ENCODE assay signal across 1 cellular context in the genomic region with DNA sequence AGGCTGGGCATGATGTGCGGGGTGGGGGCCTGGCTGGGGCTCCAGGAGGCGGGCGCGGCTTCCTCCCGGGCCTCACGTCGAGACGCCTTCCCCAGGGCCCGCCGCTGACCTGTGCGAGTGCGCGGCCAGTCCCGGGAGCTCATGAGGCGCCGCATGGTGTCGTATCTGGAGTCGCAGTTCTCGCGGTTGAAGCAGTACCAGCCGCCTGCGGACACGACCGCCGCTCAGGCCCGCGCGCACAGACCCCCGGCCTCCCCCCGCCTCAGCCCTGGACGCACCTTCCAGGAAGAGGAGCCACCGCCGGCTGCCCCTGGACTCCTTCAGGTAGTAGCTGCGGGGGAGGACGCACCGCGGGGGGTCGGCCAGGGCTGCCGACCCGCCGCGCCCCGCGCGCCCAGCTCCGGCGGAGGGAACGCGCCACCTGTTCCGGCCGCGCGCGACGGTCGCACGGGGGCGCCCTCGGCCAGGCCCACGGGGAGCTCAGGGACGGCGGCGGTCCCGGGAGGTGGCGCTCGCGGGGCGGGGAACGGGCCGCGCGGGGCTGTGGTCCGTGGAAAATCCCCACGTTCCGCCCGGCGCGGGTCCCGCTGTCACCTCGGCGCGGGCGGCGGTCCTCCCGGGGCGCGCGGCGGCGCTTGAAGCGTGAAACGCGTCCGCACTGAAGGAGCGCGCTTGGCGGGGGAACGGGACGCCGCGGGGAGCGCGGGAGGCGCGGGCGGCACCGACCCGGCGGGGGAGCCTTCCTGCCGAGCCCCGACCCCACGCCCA.
A peak's percentile ranks its signal among the peaks of the same experiment; 100 is the strongest.
TF ChIP-seq lines count a peak whose summit lies in the region.

No MANE protein-coding gene starts in this region.

TF ChIP-seq in K562, 482 proteins besides CTCF, POLR2A, EP300 and RAD21 (continues in another document):
- no peak for TF ChIP-seq ZNF695 (CRISPR knock-in tag; IDR thresholded peaks at IDR 0.05)
- no peak for TF ChIP-seq MEF2A (IDR thresholded peaks at IDR 0.05; ENCODE audit: control insufficient read depth, low read depth, low read length)
- 0 out of 2 replicates have a peak, but pooled peaks have one; percentile 65 for TF ChIP-seq ILF3 (IDR thresholded peaks at IDR 0.05; ENCODE audit: borderline replicate concordance)
- TF ChIP-seq ZNF644 (tag; IDR thresholded peaks at IDR 0.05; ENCODE audit: low read depth) = no peak
- TF ChIP-seq ERF (CRISPR knock-in tag; IDR thresholded peaks at IDR 0.05) = no peak
- TF ChIP-seq TRIM28 (IDR thresholded peaks at IDR 0.05) = no peak
- no peak for TF ChIP-seq OTX1 (CRISPR knock-in tag; IDR thresholded peaks at IDR 0.05)
- peak; percentile 38; the same call in 1 of the 2 replicates for TF ChIP-seq ZNF584 (CRISPR knock-in tag; IDR thresholded peaks at IDR 0.05; ENCODE audit: low read depth)
- TF ChIP-seq, protein P1, sequence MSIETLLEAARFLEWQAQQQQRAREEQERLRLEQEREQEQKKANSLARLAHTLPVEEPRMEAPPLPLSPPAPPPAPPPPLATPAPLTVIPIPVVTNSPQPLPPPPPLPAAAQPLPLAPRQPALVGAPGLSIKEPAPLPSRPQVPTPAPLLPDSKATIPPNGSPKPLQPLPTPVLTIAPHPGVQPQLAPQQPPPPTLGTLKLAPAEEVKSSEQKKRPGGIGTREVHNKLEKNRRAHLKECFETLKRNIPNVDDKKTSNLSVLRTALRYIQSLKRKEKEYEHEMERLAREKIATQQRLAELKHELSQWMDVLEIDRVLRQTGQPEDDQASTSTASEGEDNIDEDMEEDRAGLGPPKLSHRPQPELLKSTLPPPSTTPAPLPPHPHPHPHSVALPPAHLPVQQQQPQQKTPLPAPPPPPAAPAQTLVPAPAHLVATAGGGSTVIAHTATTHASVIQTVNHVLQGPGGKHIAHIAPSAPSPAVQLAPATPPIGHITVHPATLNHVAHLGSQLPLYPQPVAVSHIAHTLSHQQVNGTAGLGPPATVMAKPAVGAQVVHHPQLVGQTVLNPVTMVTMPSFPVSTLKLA (conservative IDR thresholded peaks at IDR 0.05) = peak in 1 of 2 experiments; percentile 54; a peak in 2 of 4 replicates
- no peak for TF ChIP-seq MIER1 (IDR thresholded peaks at IDR 0.05; ENCODE audit: low read depth)
- TF ChIP-seq SMARCA5 (IDR thresholded peaks at IDR 0.05) = no peak
- TF ChIP-seq, protein P2, sequence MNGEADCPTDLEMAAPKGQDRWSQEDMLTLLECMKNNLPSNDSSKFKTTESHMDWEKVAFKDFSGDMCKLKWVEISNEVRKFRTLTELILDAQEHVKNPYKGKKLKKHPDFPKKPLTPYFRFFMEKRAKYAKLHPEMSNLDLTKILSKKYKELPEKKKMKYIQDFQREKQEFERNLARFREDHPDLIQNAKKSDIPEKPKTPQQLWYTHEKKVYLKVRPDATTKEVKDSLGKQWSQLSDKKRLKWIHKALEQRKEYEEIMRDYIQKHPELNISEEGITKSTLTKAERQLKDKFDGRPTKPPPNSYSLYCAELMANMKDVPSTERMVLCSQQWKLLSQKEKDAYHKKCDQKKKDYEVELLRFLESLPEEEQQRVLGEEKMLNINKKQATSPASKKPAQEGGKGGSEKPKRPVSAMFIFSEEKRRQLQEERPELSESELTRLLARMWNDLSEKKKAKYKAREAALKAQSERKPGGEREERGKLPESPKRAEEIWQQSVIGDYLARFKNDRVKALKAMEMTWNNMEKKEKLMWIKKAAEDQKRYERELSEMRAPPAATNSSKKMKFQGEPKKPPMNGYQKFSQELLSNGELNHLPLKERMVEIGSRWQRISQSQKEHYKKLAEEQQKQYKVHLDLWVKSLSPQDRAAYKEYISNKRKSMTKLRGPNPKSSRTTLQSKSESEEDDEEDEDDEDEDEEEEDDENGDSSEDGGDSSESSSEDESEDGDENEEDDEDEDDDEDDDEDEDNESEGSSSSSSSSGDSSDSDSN (IDR thresholded peaks at IDR 0.05; ENCODE audit: borderline replicate concordance in 1 of 2, low read depth in 2 of 2, low read length in 2 of 2) = no peak
- TF ChIP-seq HNRNPH1 (optimal IDR thresholded peaks at IDR 0.05; ENCODE audit: low read depth, low read length) = no peak
- TF ChIP-seq ZNF589 (CRISPR knock-in tag; IDR thresholded peaks at IDR 0.05; ENCODE audit: low read depth) = no peak
- peak; percentile 61 for TF ChIP-seq CCNT2 (IDR thresholded peaks at IDR 0.05; ENCODE audit: borderline replicate concordance, extremely low read depth, insufficient read length, low read depth, low read length)
- no peak for TF ChIP-seq ZNF780A (CRISPR knock-in tag; IDR thresholded peaks at IDR 0.05)
- TF ChIP-seq AFF1 (IDR thresholded peaks at IDR 0.05; ENCODE audit: low read depth in 1 of 2, partially characterized antibody in 2 of 2) = no peak
- TF ChIP-seq PML (IDR thresholded peaks at IDR 0.05; ENCODE audit: low read length) = no peak
- peak; percentile 18 for TF ChIP-seq ZFP36 (IDR thresholded peaks at IDR 0.05; ENCODE audit: low read depth, low read length, partially characterized antibody)
- peak in 1 of 2 experiments; percentile 78; a peak in 1 of 4 replicates for TF ChIP-seq SIN3A (IDR thresholded peaks at IDR 0.05; ENCODE audit: borderline replicate concordance in 2 of 2, control insufficient read depth in 1 of 2, low read depth in 2 of 2, low read length in 2 of 2)
- peak; percentile 54 for TF ChIP-seq VEZF1 (CRISPR knock-in tag; IDR thresholded peaks at IDR 0.05)
- TF ChIP-seq STAG1 (CRISPR knock-in tag; IDR thresholded peaks at IDR 0.05; ENCODE audit: borderline replicate concordance) = peak; percentile 70; the same call in 1 of the 2 replicates
- TF ChIP-seq, protein P3, sequence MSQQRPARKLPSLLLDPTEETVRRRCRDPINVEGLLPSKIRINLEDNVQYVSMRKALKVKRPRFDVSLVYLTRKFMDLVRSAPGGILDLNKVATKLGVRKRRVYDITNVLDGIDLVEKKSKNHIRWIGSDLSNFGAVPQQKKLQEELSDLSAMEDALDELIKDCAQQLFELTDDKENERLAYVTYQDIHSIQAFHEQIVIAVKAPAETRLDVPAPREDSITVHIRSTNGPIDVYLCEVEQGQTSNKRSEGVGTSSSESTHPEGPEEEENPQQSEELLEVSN (IDR thresholded peaks at IDR 0.05; ENCODE audit: borderline replicate concordance in 1 of 2, extremely low read depth in 1 of 2, insufficient read depth in 1 of 2, insufficient read length in 1 of 2, low read depth in 1 of 2, low read length in 1 of 2, poor library complexity in 1 of 2, severe bottlenecking in 1 of 2) = peak; percentile 72 to 91
- no peak; the same call in 1 of the 2 replicates for TF ChIP-seq SMARCC2 (IDR thresholded peaks at IDR 0.05; ENCODE audit: low read depth)
- TF ChIP-seq HNRNPL (IDR thresholded peaks at IDR 0.05; ENCODE audit: low read depth, low read length) = no peak
- TF ChIP-seq, protein P4, sequence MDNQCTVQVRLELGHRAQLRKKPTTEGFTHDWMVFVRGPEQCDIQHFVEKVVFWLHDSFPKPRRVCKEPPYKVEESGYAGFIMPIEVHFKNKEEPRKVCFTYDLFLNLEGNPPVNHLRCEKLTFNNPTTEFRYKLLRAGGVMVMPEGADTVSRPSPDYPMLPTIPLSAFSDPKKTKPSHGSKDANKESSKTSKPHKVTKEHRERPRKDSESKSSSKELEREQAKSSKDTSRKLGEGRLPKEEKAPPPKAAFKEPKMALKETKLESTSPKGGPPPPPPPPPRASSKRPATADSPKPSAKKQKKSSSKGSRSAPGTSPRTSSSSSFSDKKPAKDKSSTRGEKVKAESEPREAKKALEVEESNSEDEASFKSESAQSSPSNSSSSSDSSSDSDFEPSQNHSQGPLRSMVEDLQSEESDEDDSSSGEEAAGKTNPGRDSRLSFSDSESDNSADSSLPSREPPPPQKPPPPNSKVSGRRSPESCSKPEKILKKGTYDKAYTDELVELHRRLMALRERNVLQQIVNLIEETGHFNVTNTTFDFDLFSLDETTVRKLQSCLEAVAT (IDR thresholded peaks at IDR 0.05) = no peak
- 0 out of 2 replicates have a peak, but pooled peaks have one; percentile 60 for TF ChIP-seq ZNF224 (CRISPR knock-in tag; IDR thresholded peaks at IDR 0.05)
- TF ChIP-seq TBP (optimal IDR thresholded peaks at IDR 0.05; ENCODE audit: low read depth, low read length) = peak; percentile 27
- TF ChIP-seq, protein P5, sequence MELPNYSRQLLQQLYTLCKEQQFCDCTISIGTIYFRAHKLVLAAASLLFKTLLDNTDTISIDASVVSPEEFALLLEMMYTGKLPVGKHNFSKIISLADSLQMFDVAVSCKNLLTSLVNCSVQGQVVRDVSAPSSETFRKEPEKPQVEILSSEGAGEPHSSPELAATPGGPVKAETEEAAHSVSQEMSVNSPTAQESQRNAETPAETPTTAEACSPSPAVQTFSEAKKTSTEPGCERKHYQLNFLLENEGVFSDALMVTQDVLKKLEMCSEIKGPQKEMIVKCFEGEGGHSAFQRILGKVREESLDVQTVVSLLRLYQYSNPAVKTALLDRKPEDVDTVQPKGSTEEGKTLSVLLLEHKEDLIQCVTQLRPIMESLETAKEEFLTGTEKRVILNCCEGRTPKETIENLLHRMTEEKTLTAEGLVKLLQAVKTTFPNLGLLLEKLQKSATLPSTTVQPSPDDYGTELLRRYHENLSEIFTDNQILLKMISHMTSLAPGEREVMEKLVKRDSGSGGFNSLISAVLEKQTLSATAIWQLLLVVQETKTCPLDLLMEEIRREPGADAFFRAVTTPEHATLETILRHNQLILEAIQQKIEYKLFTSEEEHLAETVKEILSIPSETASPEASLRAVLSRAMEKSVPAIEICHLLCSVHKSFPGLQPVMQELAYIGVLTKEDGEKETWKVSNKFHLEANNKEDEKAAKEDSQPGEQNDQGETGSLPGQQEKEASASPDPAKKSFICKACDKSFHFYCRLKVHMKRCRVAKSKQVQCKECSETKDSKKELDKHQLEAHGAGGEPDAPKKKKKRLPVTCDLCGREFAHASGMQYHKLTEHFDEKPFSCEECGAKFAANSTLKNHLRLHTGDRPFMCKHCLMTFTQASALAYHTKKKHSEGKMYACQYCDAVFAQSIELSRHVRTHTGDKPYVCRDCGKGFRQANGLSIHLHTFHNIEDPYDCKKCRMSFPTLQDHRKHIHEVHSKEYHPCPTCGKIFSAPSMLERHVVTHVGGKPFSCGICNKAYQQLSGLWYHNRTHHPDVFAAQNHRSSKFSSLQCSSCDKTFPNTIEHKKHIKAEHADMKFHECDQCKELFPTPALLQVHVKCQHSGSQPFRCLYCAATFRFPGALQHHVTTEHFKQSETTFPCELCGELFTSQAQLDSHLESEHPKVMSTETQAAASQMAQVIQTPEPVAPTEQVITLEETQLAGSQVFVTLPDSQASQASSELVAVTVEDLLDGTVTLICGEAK (IDR thresholded peaks at IDR 0.05) = no peak
- TF ChIP-seq, protein P5 (CRISPR knock-in tag; IDR thresholded peaks at IDR 0.05) = no peak
